ENCODE assay signal across 17 cellular contexts in genomic region chr2:105691942-105692341, GRCh38. TPM values are rescaled to one million over a fixed set of nuclear protein-coding genes. Genes with fewer than 3 reads are reported as not detected.
DNase-seq lines count a peak whose midpoint lies in the region; ATAC-seq, FAIRE-seq and TF ChIP-seq lines count a peak whose summit lies in the region.
"Had no signal": no experiment of that assay in that cellular context is flagged by ENCODE, and none has a peak within 500 bp of the region (broad histone marks: within the 10 kb centered on the region; RNA-seq: fewer than 3 reads in every experiment).

No MANE protein-coding gene starts in this region.

- H3K4me1 ChIP-seq in HepG2 (ENCODE audit: insufficient read depth, low read length), result peaks cover under 1% of the 10 kb centered on the region; the same call in 1 of the 2 replicates
- H3K4me1 ChIP-seq: Caco-2, suprapubic skin had no signal

- peak; percentile 74 for ATAC-seq in GM18502 (IDR thresholded peaks at IDR 0.05; ENCODE audit: poor library complexity, unreplicated experiment)
- ATAC-seq in GM21576 (IDR thresholded peaks at IDR 0.05; ENCODE audit: unreplicated experiment), result peak; percentile 73
- ATAC-seq in HG03432 (IDR thresholded peaks at IDR 0.05; ENCODE audit: unreplicated experiment), result peak; percentile 84
- ATAC-seq in HepG2, result no peak

- TF ChIP-seq RAD21 in HepG2 (CRISPR knock-in tag; IDR thresholded peaks at IDR 0.05), result no peak

- in situ Hi-C loops in HepG2 (cut with HindIII; ENCODE audit: extremely low pct_ligation_motif_present, low pct_unique_long_range_greater_than_20kb), result no loop called here

- no peak overlapping the region for H2AFZ ChIP-seq in HepG2 (ENCODE audit: low read length)

- no peak overlapping the region for H3K27ac ChIP-seq in HepG2 (ENCODE audit: extremely low read length, insufficient read depth, low read length)
- H3K27ac ChIP-seq: suprapubic skin had no signal

- CTCF ChIA-PET in HepG2 (lab: Yijun Ruan, JAX; ENCODE audit: low intra/inter-chr PET ratio, low total read pairs), result no interaction called here

- 29% methylated on average over 5 of the region's 5 CpGs for WGBS in HepG2 (ENCODE audit: low lambda C conversion rate)

- intact Hi-C loops in HepG2 (cut with micrococcal nuclease; ENCODE audit: unreplicated experiment), result no loop called here

- no peaks in the 10 kb centered on the region for H4K20me1 ChIP-seq in HepG2 (ENCODE audit: insufficient read depth, low read length)

- no peaks in the 10 kb centered on the region for H3K79me2 ChIP-seq in HepG2 (ENCODE audit: insufficient read depth, low read length)

- TF ChIP-seq CTCF in HepG2 (CRISPR knock-in tag; IDR thresholded peaks at IDR 0.05), result no peak

- no peaks in the 10 kb centered on the region for H3K9me3 ChIP-seq in HepG2 (ENCODE audit: low read length)
- H3K9me3 ChIP-seq: Caco-2, suprapubic skin had no signal

- H3K4me3 ChIP-seq in HepG2 (replicated peaks in 1 of 3; ENCODE audit: insufficient read depth in 1 of 3, low read depth in 2 of 3, low read length in 3 of 3), result no peak overlapping the region
- H3K4me3 ChIP-seq: suprapubic skin had no signal

- no peak for TF ChIP-seq POLR2A in HepG2 (IDR thresholded peaks at IDR 0.05; ENCODE audit: insufficient read depth in 1 of 2, low read depth in 2 of 2, low read length in 2 of 2)

- FAIRE-seq in HepG2 (lab: Jason Lieb, UNC), result no peak
- FAIRE-seq: small intestine had no signal

- no peaks in the 10 kb centered on the region for H3K36me3 ChIP-seq in HepG2 (replicated peaks in 1 of 2; ENCODE audit: control insufficient read depth in 1 of 2, insufficient read depth in 2 of 2, low read length in 2 of 2)
- H3K36me3 ChIP-seq: suprapubic skin had no signal

- POLR2A ChIA-PET in HepG2 (lab: Yijun Ruan, JAX), result no interaction called here

- no peak for TF ChIP-seq EP300 in HepG2 (IDR thresholded peaks at IDR 0.05; ENCODE audit: low read depth in 2 of 2, low read length in 2 of 2)
- TF ChIP-seq EP300 in HepG2 (CRISPR knock-in tag; IDR thresholded peaks at IDR 0.05; ENCODE audit: borderline replicate concordance), result no peak

- H3K9ac ChIP-seq in HepG2 (ENCODE audit: insufficient read depth, low read depth, low read length), result no peak overlapping the region

- no TSS peak for BruUV-seq in HepG2 (replicated peaks; lab: Mats Ljungman, UMichigan)

- H3K4me2 ChIP-seq in HepG2 (ENCODE audit: low read depth, low read length), result no peak overlapping the region

- peaks cover 0 to 12% of the 10 kb centered on the region in 2 experiments; a peak in 2 of 5 replicates for H3K27me3 ChIP-seq in HepG2 (ENCODE audit: control insufficient read depth in 1 of 2, insufficient read depth in 2 of 2, low read length in 2 of 2)
- H3K27me3 ChIP-seq: suprapubic skin had no signal

- DNase-seq in HepG2 (ENCODE audit: low spot score), result no peak
- no peak for DNase-seq in Ammon's horn (ENCODE audit: low spot score)
- no peak for DNase-seq in NCI-H748 (lab: John Stamatoyannopoulos, UW; ENCODE audit: unreplicated experiment)
- DNase-seq in activated CD8-positive, alpha-beta memory T cell treated with anti-CD3 and anti-CD28 coated beads for 24 hours, result no peak
- DNase-seq in HPDE6-E6E7 (ENCODE audit: extremely low spot score), result no peak
- DNase-seq: activated naive CD4-positive, alpha-beta T cell; Caco-2; HCEC 1CT; IMR-90; mesendoderm; NCI-H1092; NCI-H345; small intestine had no signal

TF ChIP-seq in HepG2, 621 proteins besides CTCF, POLR2A, EP300 and RAD21:
- TF ChIP-seq KLF9 (CRISPR knock-in tag; IDR thresholded peaks at IDR 0.05; ENCODE audit: low read depth) (no peak), MAFK (conservative IDR thresholded peaks at IDR 0.05 in 1 of 2, IDR thresholded peaks at IDR 0.05 in 1 of 2; ENCODE audit: low read length in 2 of 2) (peak in 1 of 2 experiments; percentile 50; a peak in 2 of 4 replicates), MAFF (IDR thresholded peaks at IDR 0.05; ENCODE audit: low read depth, low read length) (peak; percentile 51; the same call in 1 of the 2 replicates), SRSF9 (IDR thresholded peaks at IDR 0.05; ENCODE audit: borderline replicate concordance, insufficient read depth, low read depth, low read length, poor library complexity, severe bottlenecking) (no peak), NCOA5 (CRISPR knock-in tag; IDR thresholded peaks at IDR 0.05) (no peak), SALL2 (CRISPR knock-in tag; IDR thresholded peaks at IDR 0.05) (no peak), ZNF766 (CRISPR knock-in tag; IDR thresholded peaks at IDR 0.05; ENCODE audit: borderline replicate concordance) (no peak), IKZF4 (CRISPR knock-in tag; IDR thresholded peaks at IDR 0.05; ENCODE audit: borderline replicate concordance, low read depth, not compliant biosample characterization) (no peak), ZNF10 (CRISPR knock-in tag; IDR thresholded peaks at IDR 0.05; ENCODE audit: borderline replicate concordance, low read depth) (no peak)

RNA-seq across cellular contexts. Expression of gene NCK2, which starts 52.8 kb away (rescaled TPM):
- 21.3 and 23.5 TPM in 2 replicates for total RNA-seq in HepG2 (2016; rRNA removed; fragmentation: Illumina TruSeq; extraction: Trizol)
- total RNA-seq in HepG2 (2016; cell fraction: cytosol; rRNA removed; fragmentation: Illumina TruSeq; extraction: Trizol; ENCODE audit: low read depth), result 20.1 and 23.4 TPM in 2 replicates
- 17.9 and 25.3 TPM in 2 replicates for total RNA-seq in HepG2 (2016; cell fraction: insoluble cytoplasmic fraction; rRNA removed; fragmentation: Illumina TruSeq; extraction: Trizol)
- 50.5 and 50.9 TPM in 2 replicates for total RNA-seq in HepG2 (2016; cell fraction: membrane; rRNA removed; fragmentation: Illumina TruSeq; extraction: Trizol)
- 12.0 and 12.1 TPM in 2 replicates for total RNA-seq in HepG2 (2016; cell fraction: nucleus; rRNA removed; fragmentation: Illumina TruSeq; extraction: Trizol)
- polyA plus RNA-seq in HepG2 (2011; rRNA removed), result 14.8 and 19.5 TPM in 2 replicates
- 21.4 and 24.5 TPM in 2 replicates for polyA plus RNA-seq in HepG2 (2011; cell fraction: cytosol; rRNA removed)
- polyA plus RNA-seq in HepG2 (2011; cell fraction: nucleus; rRNA removed), result 8.9 and 9.7 TPM in 2 replicates
- 20.9 and 25.1 TPM in 2 replicates for polyA plus RNA-seq in HepG2 (2012)
- 30.8 and 31.3 TPM in 2 replicates for polyA plus RNA-seq in HepG2 (2016; cell fraction: cytosol; fragmentation: Illumina TruSeq; extraction: Trizol; ENCODE audit: low read depth)
- polyA plus RNA-seq in HepG2 (2016; cell fraction: insoluble cytoplasmic fraction; fragmentation: Illumina TruSeq; extraction: Trizol; ENCODE audit: low read depth), result 24.5 and 29.7 TPM in 2 replicates
- polyA plus RNA-seq in HepG2 (2016; cell fraction: membrane; fragmentation: Illumina TruSeq; extraction: Trizol; ENCODE audit: low read depth), result 53.4 and 56.8 TPM in 2 replicates
- 18.9 and 21.5 TPM in 2 replicates for polyA plus RNA-seq in HepG2 (2016; cell fraction: nucleus; fragmentation: Illumina TruSeq; extraction: Trizol; ENCODE audit: insufficient read depth, low read depth)
- polyA minus RNA-seq in HepG2 (2011; rRNA and poly(A)+ RNA removed; ENCODE audit: low replicate concordance), result 4.0 and 18.1 TPM in 2 replicates
- polyA minus RNA-seq in HepG2 (2011; cell fraction: cytosol; rRNA and poly(A)+ RNA removed), result 9.8 and 11.4 TPM in 2 replicates
- 9.0 and 11.7 TPM in 2 replicates for polyA minus RNA-seq in HepG2 (2011; cell fraction: nucleus; rRNA and poly(A)+ RNA removed)
